ENCODE assay signal across 16 cellular contexts in genomic region chr7:8065356-8065813, GRCh38.
DNase-seq lines count a peak whose midpoint lies in the region; ATAC-seq and TF ChIP-seq lines count a peak whose summit lies in the region.
"Had no signal": no experiment of that assay in that cellular context is flagged by ENCODE, and none has a peak within 500 bp of the region (broad histone marks: within the 10 kb centered on the region; RNA-seq: fewer than 3 reads in every experiment).

No MANE protein-coding gene starts in this region.

- no peaks in the 10 kb centered on the region for H4K20me1 ChIP-seq in osteoblast (ENCODE audit: insufficient read depth, low read length)

- peaks cover 35 to 73% (median 57%) of the 10 kb centered on the region in 4 donors for H3K4me1 Mint-ChIP-seq in CD4-positive, CD25-positive, alpha-beta regulatory T cell
- H3K4me1 Mint-ChIP-seq in CD14-positive monocyte: no peaks in the 10 kb centered on the region

- H3K79me2 ChIP-seq in osteoblast (ENCODE audit: insufficient read depth, low read length): peaks cover 21% of the 10 kb centered on the region

- H3K27me3 Mint-ChIP-seq in CD4-positive, CD25-positive, alpha-beta regulatory T cell: no peaks in the 10 kb centered on the region
- peaks cover 0 to 2% (median 1%) of the 10 kb centered on the region in 3 donors for H3K27me3 Mint-ChIP-seq in CD14-positive monocyte (ENCODE audit: low read depth in 3 of 3)

- no peaks in the 10 kb centered on the region for H3K27me3 ChIP-seq in CD4-positive, CD25-positive, alpha-beta regulatory T cell (ENCODE audit: control insufficient read depth, insufficient read depth, low read length)
- H3K27me3 ChIP-seq in MG63 (no peaks in the 10 kb centered on the region), osteoblast (ENCODE audit: insufficient read depth, low read length) (no peaks in the 10 kb centered on the region)
- H3K27me3 ChIP-seq: gastroesophageal sphincter, neural progenitor cell had no signal

- no peak overlapping the region for H3K27ac ChIP-seq in CD4-positive, CD25-positive, alpha-beta regulatory T cell (ENCODE audit: insufficient read depth, low read length, poor library complexity, severe bottlenecking)
- peak overlapping the region; percentile 97 for H3K27ac ChIP-seq in osteoblast (ENCODE audit: low read depth, low read length)
- H3K27ac ChIP-seq: gastroesophageal sphincter, KMS-11, neural progenitor cell had no signal

- no peak overlapping the region for H2AFZ ChIP-seq in osteoblast (ENCODE audit: low read length)
- H2AFZ ChIP-seq: neural progenitor cell had no signal

- peak overlapping the region; percentile 70 for H3K4me2 ChIP-seq in osteoblast (ENCODE audit: insufficient read depth, low read length)
- H3K4me2 ChIP-seq: KMS-11, neural progenitor cell had no signal

- peaks cover 63% of the 10 kb centered on the region for H3K36me3 Mint-ChIP-seq in CD4-positive, CD25-positive, alpha-beta regulatory T cell
- H3K36me3 Mint-ChIP-seq in CD14-positive monocyte: peaks cover 2 to 3% of the 10 kb centered on the region in 2 donors

- H3K36me3 ChIP-seq in CD4-positive, CD25-positive, alpha-beta regulatory T cell (ENCODE audit: control insufficient read depth, insufficient read depth, low read length): peaks cover 39% of the 10 kb centered on the region
- H3K36me3 ChIP-seq in MG63 (peaks cover 4% of the 10 kb centered on the region), osteoblast (ENCODE audit: insufficient read depth, low read length) (no peaks in the 10 kb centered on the region)

- H3K4me3 Mint-ChIP-seq in CD4-positive, CD25-positive, alpha-beta regulatory T cell: peak overlapping the region in 2 of 4 donors; percentile 33 to 52
- no peak overlapping the region for H3K4me3 Mint-ChIP-seq in CD14-positive monocyte
- H3K4me3 Mint-ChIP-seq: activated T-cell treated with anti-CD3 and anti-CD28 coated beads, Interleukin-2, amount 50 U/mL, for 4 hours; neural progenitor cell had no signal

- peaks cover 3 to 4% of the 10 kb centered on the region in 2 experiments for H3K9me3 ChIP-seq in CD4-positive, CD25-positive, alpha-beta regulatory T cell (ENCODE audit: control insufficient read depth in 2 of 2, low read length in 2 of 2)
- H3K9me3 ChIP-seq in MG63 (no peaks in the 10 kb centered on the region; the same call in 1 of the 2 replicates), osteoblast (ENCODE audit: low read depth, low read length) (no peaks in the 10 kb centered on the region)
- H3K9me3 ChIP-seq: gastroesophageal sphincter had no signal

- H3K4me3 ChIP-seq in CD4-positive, CD25-positive, alpha-beta regulatory T cell (ENCODE audit: low read depth, low read length): peak overlapping the region; percentile 28
- no peak overlapping the region for H3K4me3 ChIP-seq in MG63
- H3K4me3 ChIP-seq in cardiac fibroblast (replicated peaks in 1 of 2; ENCODE audit: low read depth in 2 of 2, low read length in 2 of 2): no peak overlapping the region
- peak overlapping the region; percentile 10 for H3K4me3 ChIP-seq in osteoblast (ENCODE audit: insufficient read depth, low read length)
- H3K4me3 ChIP-seq: gastroesophageal sphincter, neural progenitor cell had no signal

- ATAC-seq in CD4-positive, CD25-positive, alpha-beta regulatory T cell (ENCODE audit: low read depth in 2 of 2): no peak
- ATAC-seq: activated T-cell treated with anti-CD3 and anti-CD28 coated beads, Interleukin-2, amount 50 U/mL, for 4 hours; gastroesophageal sphincter; left colon had no signal

- H3K4me1 ChIP-seq in CD4-positive, CD25-positive, alpha-beta regulatory T cell (ENCODE audit: control insufficient read depth, insufficient read depth, low read length, poor library complexity, severe bottlenecking): peaks cover 9% of the 10 kb centered on the region
- peaks cover 20% of the 10 kb centered on the region for H3K4me1 ChIP-seq in osteoblast (ENCODE audit: insufficient read depth, low read length)
- H3K4me1 ChIP-seq: gastroesophageal sphincter had no signal

- H3K27ac Mint-ChIP-seq in CD4-positive, CD25-positive, alpha-beta regulatory T cell: peak overlapping the region; percentile 21 to 53 (median 37)
- no peak overlapping the region for H3K27ac Mint-ChIP-seq in CD14-positive monocyte
- H3K27ac Mint-ChIP-seq: neural progenitor cell had no signal

- intact Hi-C loops in CD14-positive monocyte (cut with micrococcal nuclease): no loop called here

- no peak for DNase-seq in CD4-positive, CD25-positive, alpha-beta regulatory T cell
- DNase-seq in MG63 (peak; percentile 62), cardiac fibroblast (ENCODE audit: low read depth in 2 of 2) (peak; percentile 84 to 88), osteoblast (ENCODE audit: insufficient read length, low spot score, missing footprints) (peak; percentile 6), CD14-positive monocyte (ENCODE audit: low spot score) (no peak), NCI-H2227 (lab: John Stamatoyannopoulos, UW; ENCODE audit: unreplicated experiment) (no peak), iPS-NIHi7 (ENCODE audit: extremely low spot score) (no peak), NCI-H1417 treated with DMSO at 0.1 percent for 48 hours (lab: John Stamatoyannopoulos, UW) (no peak)
- DNase-seq: activated CD4-positive, CD25-positive, alpha-beta regulatory T cell treated with anti-CD3 and anti-CD28 coated beads, Interleukin-2, amount 50 U/mL, for 72 hours; activated T-cell treated with anti-CD3 and anti-CD28 coated beads, Interleukin-2, amount 50 U/mL, for 4 hours; left colon; NCI-H2107; stimulated activated CD4-positive, alpha-beta T cell treated with anti-CD3 and anti-CD28 coated beads, Interleukin-12 subunit alpha, Interleukin-12 subunit beta, amount 100 ng/mL, for 4 hours had no signal

- TF ChIP-seq CTCF in cardiac fibroblast (IDR thresholded peaks at IDR 0.05; ENCODE audit: low read depth, low read length) (no peak), osteoblast (IDR thresholded peaks at IDR 0.05; ENCODE audit: extremely low read depth, low read depth, low read length) (no peak), CD14-positive monocyte (IDR thresholded peaks at IDR 0.05) (no peak)

- peaks cover 0 to 6% (median 0%) of the 10 kb centered on the region in 7 donors for H3K9me3 Mint-ChIP-seq in CD4-positive, CD25-positive, alpha-beta regulatory T cell
- peaks cover 0 to 10% (median 4%) of the 10 kb centered on the region in 7 donors for H3K9me3 Mint-ChIP-seq in CD14-positive monocyte
- H3K9me3 Mint-ChIP-seq: activated T-cell treated with anti-CD3 and anti-CD28 coated beads, Interleukin-2, amount 50 U/mL, for 4 hours had no signal

Comparison
In these comparisons a context has a peak if more than half of its experiments do, and no peak if none do; other contexts are left out.
1. DNase-seq: peak in MG63 (single experiment), cardiac fibroblast (2 of 2) and osteoblast (single experiment); none in CD4-positive, CD25-positive, alpha-beta regulatory T cell (0 of 3), CD14-positive monocyte (single experiment), NCI-H2227 (single experiment), iPS-NIHi7 (single experiment) and NCI-H1417 treated with DMSO at 0.1 percent for 48 hours (single experiment).
2. H3K4me3 ChIP-seq: peak in CD4-positive, CD25-positive, alpha-beta regulatory T cell (single experiment) and osteoblast (single experiment); none in MG63 (single experiment) and cardiac fibroblast (0 of 2).
3. H3K27ac Mint-ChIP-seq: peak in CD4-positive, CD25-positive, alpha-beta regulatory T cell (3 of 3); none in CD14-positive monocyte (0 of 7).